Comparison of ENCODE assay signal across 11 cellular contexts in the genomic region with DNA sequence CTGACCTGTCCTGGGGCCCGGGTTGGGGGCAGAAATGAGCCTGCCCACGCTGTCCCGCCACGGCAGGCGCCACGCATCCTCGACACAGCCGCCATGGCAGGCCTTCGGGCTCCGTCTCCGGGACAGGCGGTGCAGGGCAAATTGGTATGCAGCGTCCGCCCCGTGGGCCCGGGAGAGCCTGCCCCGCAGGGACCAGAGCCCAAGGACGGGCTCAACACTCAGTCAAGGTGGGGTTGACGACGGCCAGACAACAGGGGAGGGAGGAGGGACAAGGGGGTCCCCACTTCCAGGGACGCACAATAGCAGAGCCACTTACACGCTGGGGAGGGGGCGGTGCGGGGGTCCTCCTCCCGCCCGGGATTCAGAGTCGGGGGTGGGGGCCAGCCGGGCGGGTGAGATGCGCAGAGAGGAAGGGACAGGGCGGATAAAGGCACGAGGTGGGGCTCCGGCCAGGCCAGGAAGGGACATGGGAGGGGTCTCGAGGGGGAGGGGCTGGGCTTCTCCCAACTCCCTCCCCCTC. TPM values are rescaled to one million over a fixed set of nuclear protein-coding genes. Genes with fewer than 3 reads are reported as not detected.
DNase-seq lines count a peak whose midpoint lies in the region; ATAC-seq and TF ChIP-seq lines count a peak whose summit lies in the region.
"Had no signal": no experiment of that assay in that cellular context is flagged by ENCODE, and none has a peak within 500 bp of the region (broad histone marks: within the 10 kb centered on the region; RNA-seq: fewer than 3 reads in every experiment).

No MANE protein-coding gene starts in this region.

- peaks cover 46% of the 10 kb centered on the region for H3K4me1 Mint-ChIP-seq in nephron progenitor cell

- 40 to 46% methylated on average over 32 to 34 of the region's 34 CpGs for WGBS in heart right ventricle, 2 donors

- H3K27ac ChIP-seq in heart right ventricle (no peak overlapping the region), right atrium auricular region (no peak overlapping the region), coronary artery (peak overlapping the region in 1 of 2 donors; percentile 94)

- H3K9me3 Mint-ChIP-seq in nephron progenitor cell, result no peaks in the 10 kb centered on the region
- H3K9me3 Mint-ChIP-seq: activated T-cell treated with anti-CD3 and anti-CD28 coated beads, Interleukin-2, amount 50 U/mL, for 72 hours had no signal

- H3K4me3 Mint-ChIP-seq in nephron progenitor cell, result peak overlapping the region; percentile 57

- H3K4me1 ChIP-seq in heart right ventricle (peaks cover 18 to 73% (median 47%) of the 10 kb centered on the region in 9 donors), right atrium auricular region (peaks cover 0 to 66% of the 10 kb centered on the region in 2 donors)

- ATAC-seq in heart right ventricle (no peak), HG02970 (IDR thresholded peaks at IDR 0.05; ENCODE audit: low FRiP score, unreplicated experiment) (no peak)
- ATAC-seq: left colon had no signal

- intact Hi-C loops in heart right ventricle (cut with DNase I), result loop anchor here in 6 of 10 donors (5.0 to 10.0 kb wide), 4 partner anchors 67 to 328 kb away; no protein-coding TSS in a partner anchor

- H3K27me3 ChIP-seq in heart right ventricle, result peaks cover 0 to 8% (median 0%) of the 10 kb centered on the region in 7 donors
- H3K27me3 ChIP-seq in right atrium auricular region, result no peaks in the 10 kb centered on the region

- no peak for DNase-seq in heart right ventricle
- DNase-seq in right atrium auricular region (ENCODE audit: low spot score), result no peak
- DNase-seq in coronary artery (ENCODE audit: low spot score), result no peak
- DNase-seq in nephron progenitor cell, result no peak
- DNase-seq in COR-L47 (lab: John Stamatoyannopoulos, UW), result no peak
- no peak for DNase-seq in OCI-M2 (lab: John Stamatoyannopoulos, UW; ENCODE audit: unreplicated experiment)
- no peak for DNase-seq in COLO829 (ENCODE audit: low spot score)

- no peak overlapping the region for H3K27ac Mint-ChIP-seq in nephron progenitor cell
- H3K27ac Mint-ChIP-seq: activated T-cell treated with anti-CD3 and anti-CD28 coated beads, Interleukin-2, amount 50 U/mL, for 72 hours had no signal

- H3K36me3 ChIP-seq in heart right ventricle (peaks cover 0 to 23% (median 15%) of the 10 kb centered on the region in 9 donors), right atrium auricular region (peaks cover 15% of the 10 kb centered on the region)

- no peak for TF ChIP-seq CTCF in heart right ventricle (IDR thresholded peaks at IDR 0.05)
- no peak for TF ChIP-seq CTCF in right atrium auricular region (IDR thresholded peaks at IDR 0.05)
- no peak for TF ChIP-seq CTCF in coronary artery (IDR thresholded peaks at IDR 0.05)
- TF ChIP-seq CTCF in nephron progenitor cell (IDR thresholded peaks at IDR 0.05), result no peak

- no peaks in the 10 kb centered on the region for H3K9me3 ChIP-seq in heart right ventricle
- no peaks in the 10 kb centered on the region for H3K9me3 ChIP-seq in right atrium auricular region

- peak overlapping the region in 9 of 10 donors; percentile 35 to 51 (median 45) for H3K4me3 ChIP-seq in heart right ventricle
- H3K4me3 ChIP-seq in right atrium auricular region, result peak overlapping the region in 1 of 2 donors; percentile 54
- H3K4me3 ChIP-seq in coronary artery, result peak overlapping the region; percentile 75

- peaks cover 4% of the 10 kb centered on the region for H3K27me3 Mint-ChIP-seq in nephron progenitor cell (ENCODE audit: low read depth, poor library complexity)

- peaks cover 4% of the 10 kb centered on the region for H3K36me3 Mint-ChIP-seq in nephron progenitor cell (ENCODE audit: low read depth)

RNA-seq across cellular contexts. Expression of a gene that starts 1.2 kb away (rescaled TPM):
- under 1 TPM in 6 of 10 donors, not detected in 4; 0.18 to 0.44 (median 0.24) TPM for total RNA-seq in heart right ventricle
- polyA plus RNA-seq in heart right ventricle, result under 1 TPM in 1 of 2 donors, not detected in 1; 0.74 TPM
- total RNA-seq in right atrium auricular region, result 1 to 10 TPM; 1.7 to 4.2 TPM
- total RNA-seq: T-helper 1 cell treated with Interleukin-12 subunit alpha and Interleukin-12 subunit beta and Interleukin-4 antibody, amounts not matched to agents 30 ng/mL and 1 ng/mL, for 36 hours had no signal

RNA-seq across cellular contexts. Expression of a gene that starts 4.6 kb away (rescaled TPM):
- total RNA-seq in heart right ventricle (10 to 100 TPM in 3 of 10 donors, 1 to 10 TPM in 7; 5.7 to 12.9 (median 9.5) TPM), right atrium auricular region (10 to 100 TPM; 14.1 to 16.5 TPM)
- polyA plus RNA-seq in heart right ventricle, result 10 to 100 TPM in 1 of 2 donors, 1 to 10 TPM in 1; 7.3 to 26.1 TPM

RNA-seq across cellular contexts. Expression of a gene that starts 10.1 kb away (rescaled TPM):
- total RNA-seq in heart right ventricle (10 to 100 TPM in 2 of 10 donors, 1 to 10 TPM in 8; 1.1 to 11.6 (median 4.7) TPM), right atrium auricular region (10 to 100 TPM; 22.1 to 26.7 TPM)
- 1 to 10 TPM; 1.9 to 2.3 TPM for polyA plus RNA-seq in heart right ventricle

RNA-seq across cellular contexts. Expression of a gene that starts 18.8 kb away (rescaled TPM):
- total RNA-seq in heart right ventricle (10 to 100 TPM; 54.9 to 97.5 (median 71.4) TPM), right atrium auricular region (10 to 100 TPM; 49.1 to 64.1 TPM)
- polyA plus RNA-seq in heart right ventricle, result 100 to 1,000 TPM; 110 to 188 TPM

RNA-seq across cellular contexts. Expression of a gene that starts 21.0 kb away (rescaled TPM):
- total RNA-seq in heart right ventricle (10 to 100 TPM; 21.3 to 32.5 (median 24.6) TPM), right atrium auricular region (10 to 100 TPM; 12.0 to 14.4 TPM)
- 10 to 100 TPM; 13.1 to 53.8 TPM for polyA plus RNA-seq in heart right ventricle
